Comparison of ENCODE assay signal across 8 cellular contexts in genomic region chr17:75777243-75777922, GRCh38. TPM values are rescaled to one million over a fixed set of nuclear protein-coding genes. Genes with fewer than 3 reads are reported as not detected.
DNase-seq lines count a peak whose midpoint lies in the region; ATAC-seq and TF ChIP-seq lines count a peak whose summit lies in the region.

No MANE protein-coding gene starts in this region.

- H3K4me3 ChIP-seq in Caco-2 (ENCODE audit: low read depth, low read length) (no peak overlapping the region), Peyer's patch (peak overlapping the region; percentile 78 to 95 (median 88)), osteoblast (ENCODE audit: insufficient read depth, low read length) (peak overlapping the region; percentile 88)

- H3K4me1 ChIP-seq in Caco-2 (peaks cover 8% of the 10 kb centered on the region), Peyer's patch (peaks cover 0 to 30% (median 10%) of the 10 kb centered on the region in 4 donors), osteoblast (ENCODE audit: insufficient read depth, low read length) (peaks cover 16% of the 10 kb centered on the region)

- H3K36me3 ChIP-seq in Caco-2 (ENCODE audit: control insufficient read depth, insufficient read depth, low read length) (peaks cover 2% of the 10 kb centered on the region; the same call in 1 of the 2 replicates), Peyer's patch (peaks cover 0 to 36% (median 0%) of the 10 kb centered on the region in 3 donors), osteoblast (ENCODE audit: insufficient read depth, low read length) (peaks cover 26% of the 10 kb centered on the region)

- CTCF ChIA-PET in Caco-2 (lab: Charles Lee) = no interaction called here

- no peak overlapping the region for H2AFZ ChIP-seq in osteoblast (ENCODE audit: low read length)

- peak overlapping the region; percentile 94 for H3K4me2 ChIP-seq in osteoblast (ENCODE audit: insufficient read depth, low read length)

- peaks cover 21% of the 10 kb centered on the region for H3K4me1 Mint-ChIP-seq in Caco-2 (ENCODE audit: low read depth, unreplicated experiment)

- H3K36me3 Mint-ChIP-seq in Caco-2 (ENCODE audit: insufficient read depth, unreplicated experiment) = peaks cover 77% of the 10 kb centered on the region

- peaks cover 17% of the 10 kb centered on the region for H3K79me2 ChIP-seq in osteoblast (ENCODE audit: insufficient read depth, low read length)

- peak overlapping the region; percentile 74 for H3K27ac Mint-ChIP-seq in Caco-2 (ENCODE audit: unreplicated experiment)

- H4K20me1 ChIP-seq in osteoblast (ENCODE audit: insufficient read depth, low read length) = peaks cover 32% of the 10 kb centered on the region

- no peak for DNase-seq in Caco-2
- DNase-seq in Peyer's patch = peak in 1 of 3 donors; percentile 39
- no peak for DNase-seq in epithelial cell of prostate (ENCODE audit: low read depth, low spot score)
- DNase-seq in osteoblast (ENCODE audit: insufficient read length, low spot score, missing footprints) = no peak
- DNase-seq in GDM1 (lab: John Stamatoyannopoulos, UW) = no peak
- DNase-seq in islet precursor cell = no peak

- no peaks in the 10 kb centered on the region for H3K27me3 ChIP-seq in Caco-2 (replicated peaks; ENCODE audit: control insufficient read depth, insufficient read depth, low read length)
- H3K27me3 ChIP-seq in Peyer's patch = no peaks in the 10 kb centered on the region
- no peaks in the 10 kb centered on the region for H3K27me3 ChIP-seq in osteoblast (ENCODE audit: insufficient read depth, low read length)

- no peak for ATAC-seq in GM18873 (IDR thresholded peaks at IDR 0.05; ENCODE audit: low FRiP score, unreplicated experiment)
- no peak for ATAC-seq in GM18907 (IDR thresholded peaks at IDR 0.05; ENCODE audit: unreplicated experiment)

- no peak for TF ChIP-seq CTCF in Caco-2 (IDR thresholded peaks at IDR 0.05; ENCODE audit: insufficient read depth in 1 of 2, low read depth in 1 of 2, low read length in 1 of 2, severe bottlenecking in 1 of 2, unreplicated experiment in 1 of 2)
- TF ChIP-seq CTCF in Peyer's patch (IDR thresholded peaks at IDR 0.05) = no peak
- no peak for TF ChIP-seq CTCF in osteoblast (IDR thresholded peaks at IDR 0.05; ENCODE audit: extremely low read depth, low read depth, low read length)

- peaks cover 4% of the 10 kb centered on the region for H3K27me3 Mint-ChIP-seq in Caco-2 (ENCODE audit: insufficient read depth, unreplicated experiment)

- no peaks in the 10 kb centered on the region for H3K9me3 Mint-ChIP-seq in Caco-2 (ENCODE audit: unreplicated experiment)

- no TSS peak for BruUV-seq in Caco-2 (replicated peaks; lab: Mats Ljungman, UMichigan)

- intact Hi-C loops in Caco-2 (cut with micrococcal nuclease; ENCODE audit: unreplicated experiment) = no loop called here

- peak overlapping the region in 3 of 4 donors; percentile 17 to 46 (median 17) for H3K27ac ChIP-seq in Peyer's patch
- H3K27ac ChIP-seq in epithelial cell of prostate = peak overlapping the region; percentile 97
- H3K27ac ChIP-seq in osteoblast (ENCODE audit: low read depth, low read length) = peak overlapping the region; percentile 29

- H3K4me3 Mint-ChIP-seq in Caco-2 (ENCODE audit: unreplicated experiment) = peak overlapping the region; percentile 100

- TF ChIP-seq POLR2A in Peyer's patch (IDR thresholded peaks at IDR 0.05) = no peak

- POLR2A ChIA-PET in Caco-2 (lab: Charles Lee) = interaction anchor here (0.9 to 2.0 kb wide), 2 partner anchors 7 to 9 kb away, joined by 3 to 6 read pairs; partner anchors contain the start of gene UNK

- no peaks in the 10 kb centered on the region for H3K9me3 ChIP-seq in Caco-2
- no peaks in the 10 kb centered on the region for H3K9me3 ChIP-seq in Peyer's patch
- H3K9me3 ChIP-seq in osteoblast (ENCODE audit: low read depth, low read length) = no peaks in the 10 kb centered on the region

RNA-seq across cellular contexts. Expression of gene UNK, which starts 7.2 kb away (rescaled TPM):
- total RNA-seq in Caco-2 (2022) = 31.2 and 33.3 TPM in 2 replicates
- total RNA-seq in Peyer's patch = 100 to 1,000 TPM in 1 of 4 donors, 10 to 100 TPM in 3; 18.9 to 108 (median 30.6) TPM
- 18.5 and 23.6 TPM in 2 replicates for total RNA-seq in osteoblast

RNA-seq across cellular contexts. Expression of gene GALK1, which starts 12.4 kb away (rescaled TPM):
- total RNA-seq in Caco-2 (2022) = 41.1 and 45.0 TPM in 2 replicates
- 10 to 100 TPM; 50.1 to 81.9 (median 64.1) TPM for total RNA-seq in Peyer's patch
- total RNA-seq in osteoblast = 25.3 and 27.7 TPM in 2 replicates

RNA-seq across cellular contexts. Expression of gene ITGB4, which starts 56.1 kb away (rescaled TPM):
- total RNA-seq in Caco-2 (2022) (50.8 and 55.4 TPM in 2 replicates), Peyer's patch (100 to 1,000 TPM in 3 of 4 donors, 10 to 100 TPM in 1; 80.0 to 368 (median 219) TPM), osteoblast (0.29 and 0.36 TPM in 2 replicates)

Comparison
In these comparisons a context has a peak if more than half of its experiments do, and no peak if none do; other contexts are left out.
1. H3K27ac ChIP-seq: peak in every context shown above with its lines; median percentile 97 in epithelial cell of prostate; 29 in osteoblast; 17 in Peyer's patch.
2. RNA of gene ITGB4, which starts 56.1 kb away (total RNA-seq): 80.0 to 368 TPM in Peyer's patch and 50.8 to 55.4 TPM in Caco-2; 0.29 to 0.36 TPM in osteoblast; every median in the first group is over 10 times any median in the second.